ENCODE assay signal across 1 cellular context in genomic region chr17:7167832-7168231, GRCh38.
TF ChIP-seq lines count a peak whose summit lies in the region.

No MANE protein-coding gene starts in this region.

TF ChIP-seq in liver, 16 proteins besides CTCF, POLR2A, EP300 and RAD21 (continued from another document):
- TF ChIP-seq ZBTB33 (IDR thresholded peaks at IDR 0.05): no peak
